ENCODE assay signal across 18 cellular contexts in the genomic region with DNA sequence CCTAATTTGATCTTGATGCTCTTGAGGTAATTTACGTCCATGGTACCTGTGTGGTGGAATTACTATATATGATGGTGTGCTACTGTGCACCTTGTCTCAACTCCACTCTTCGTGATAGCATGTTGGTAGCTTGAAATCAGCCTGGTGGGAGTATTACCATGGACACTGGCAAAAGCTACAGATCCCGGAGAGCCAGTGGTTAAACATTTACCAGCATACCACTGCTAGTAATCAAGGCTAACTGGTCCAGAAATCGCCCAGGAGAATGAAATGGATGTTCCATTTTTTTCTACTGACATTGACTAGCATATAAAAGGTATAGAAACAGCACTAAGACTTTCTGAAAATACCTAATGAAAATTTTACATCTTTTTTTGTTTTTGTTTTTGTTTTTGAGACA. TPM values are rescaled to one million over a fixed set of nuclear protein-coding genes. Genes with fewer than 3 reads are reported as not detected.
DNase-seq lines count a peak whose midpoint lies in the region; ATAC-seq and TF ChIP-seq lines count a peak whose summit lies in the region.
"Had no signal": no experiment of that assay in that cellular context is flagged by ENCODE, and none has a peak within 500 bp of the region (broad histone marks: within the 10 kb centered on the region; RNA-seq: fewer than 3 reads in every experiment).

No MANE protein-coding gene starts in this region.

- TF ChIP-seq CTCF in VCaP (conservative IDR thresholded peaks at IDR 0.05) (no peak), nephron (IDR thresholded peaks at IDR 0.05; ENCODE audit: unreplicated experiment in 3 of 3) (no peak)

- H3K27me3 Mint-ChIP-seq in nephron (ENCODE audit: low read depth): no peaks in the 10 kb centered on the region
- H3K27me3 Mint-ChIP-seq: CD8-positive, alpha-beta memory T cell had no signal

- H3K36me3 Mint-ChIP-seq in nephron (ENCODE audit: low read depth): peaks cover 41% of the 10 kb centered on the region

- no peak for ATAC-seq in GM21576 (IDR thresholded peaks at IDR 0.05; ENCODE audit: unreplicated experiment)
- ATAC-seq: GM12878 had no signal

- peak overlapping the region; percentile 90 for H3K27ac ChIP-seq in VCaP

- H3K27ac Mint-ChIP-seq in nephron: peak overlapping the region; percentile 81 to 100 (median 95)

- DNase-seq in Caki2 (ENCODE audit: low read depth): peak; percentile 86
- peak; percentile 87 for DNase-seq in kidney glomerular epithelial cell (lab: John Stamatoyannopoulos, UW)
- no peak for DNase-seq in hippocampal formation (lab: John Stamatoyannopoulos, UW)
- DNase-seq in mesenteric fat pad (ENCODE audit: low spot score): no peak
- DNase-seq: CD8-positive, alpha-beta memory T cell; KG1; NCI-H1105 treated with DMSO at 0.1 percent for 48 hours; NCI-H1694; NCI-H2081 treated with DMSO at 0.1 percent for 48 hours; NCI-H510A; NCI-H748 treated with DMSO at 0.1 percent for 48 hours; NK-92 treated with Interleukin-12 subunit alpha and Interleukin-12 subunit beta, amount 100 ng/mL, for 24 hours; SHP77; SK-N-SH had no signal

- no peaks in the 10 kb centered on the region for H3K9me3 Mint-ChIP-seq in nephron
- H3K9me3 Mint-ChIP-seq: CD8-positive, alpha-beta memory T cell had no signal

- H3K4me3 Mint-ChIP-seq in nephron: no peak overlapping the region
- H3K4me3 Mint-ChIP-seq: CD8-positive, alpha-beta memory T cell had no signal

- peaks cover 42% of the 10 kb centered on the region for H3K4me1 Mint-ChIP-seq in nephron

- in situ Hi-C loops in Caki2 (cut with HindIII; ENCODE audit: low pct_unique_long_range_greater_than_20kb, low sequenced_read_pairs): no loop called here

RNA-seq across cellular contexts. Expression of a gene that starts 30.6 kb away (rescaled TPM):
- 6.2 and 16.1 TPM in 2 replicates for total RNA-seq in Caki2 (2014; rRNA removed; shearing (Covaris generic); ENCODE audit: low replicate concordance)
- 70.2 TPM for total RNA-seq in mesenteric fat pad

Comparison
In these comparisons a context has a peak if more than half of its experiments do, and no peak if none do; other contexts are left out.
1. DNase-seq: peak in Caki2 (single experiment) and kidney glomerular epithelial cell (single experiment); none in hippocampal formation (0 of 2) and mesenteric fat pad (single experiment).